Comparison of ENCODE assay signal across 22 cellular contexts in genomic region chr3:49300595-49300994, GRCh38.
"Had no signal": no experiment of that assay in that cellular context is flagged by ENCODE, and none has a peak within 500 bp of the region (broad histone marks: within the 10 kb centered on the region; RNA-seq: fewer than 3 reads in every experiment).

No MANE protein-coding gene starts in this region.

- H3K27ac ChIP-seq: brain microvascular endothelial cell, left lung, lower lobe of right lung, skin epidermis, tibial nerve had no signal

- DNase-seq: activated CD4-positive, alpha-beta T cell treated with anti-CD3 and anti-CD28 coated beads for 36 hours; activated CD4-positive, CD25-positive, alpha-beta regulatory T cell; activated CD8-positive, alpha-beta memory T cell treated with anti-CD3 and anti-CD28 coated beads for 24 hours; brain microvascular endothelial cell; cortex of kidney; effector memory CD8-positive, alpha-beta T cell; erythroblast; gastrocnemius medialis; glutamatergic neuron; left lung; lower lobe of right lung; mesendoderm; stimulated activated CD4-positive, alpha-beta T cell treated with anti-CD3 and anti-CD28 coated beads, Interleukin-12 subunit alpha, Interleukin-12 subunit beta, amount 100 ng/mL, for 4 hours; stimulated activated CD4-positive, alpha-beta T cell treated with anti-CD3 and anti-CD28 coated beads, Interleukin-4, amount 100 ng/mL, for 1 hour; T-helper 1 cell had no signal

- H3K4me3 ChIP-seq: gastrocnemius medialis, left lung, lower lobe of right lung, skin epidermis, tibial nerve had no signal

- H3K9me3 Mint-ChIP-seq: activated naive CD4-positive, alpha-beta T cell treated with anti-CD3 and anti-CD28 coated beads, Interleukin-2, amount 50 U/mL, for 24 hours; effector memory CD8-positive, alpha-beta T cell; natural killer cell treated with Interleukin-12 subunit alpha and Interleukin-12 subunit beta and Interleukin-15 and Interleukin-18, amount 100 ng/mL, for 72 hours had no signal

- ATAC-seq: activated CD4-positive, alpha-beta T cell treated with anti-CD3 and anti-CD28 coated beads for 36 hours; effector memory CD8-positive, alpha-beta T cell; left lung; lower lobe of right lung; natural killer cell treated with Interleukin-12 subunit alpha and Interleukin-12 subunit beta and Interleukin-15 and Interleukin-18, amount 100 ng/mL, for 72 hours; sciatic nerve had no signal

- H3K4me3 Mint-ChIP-seq: activated CD4-positive, alpha-beta T cell treated with anti-CD3 and anti-CD28 coated beads for 36 hours; activated naive CD4-positive, alpha-beta T cell treated with anti-CD3 and anti-CD28 coated beads, Interleukin-2, amount 50 U/mL, for 24 hours; effector memory CD8-positive, alpha-beta T cell; natural killer cell treated with Interleukin-12 subunit alpha and Interleukin-12 subunit beta and Interleukin-15 and Interleukin-18, amount 100 ng/mL, for 72 hours had no signal

- H3K27me3 ChIP-seq: brain microvascular endothelial cell, gastrocnemius medialis, left lung, tibial nerve had no signal

- FAIRE-seq: astrocyte, islet of Langerhans had no signal

- H3K9me3 ChIP-seq: gastrocnemius medialis, left lung, lower lobe of right lung, tibial nerve had no signal

- H3K4me1 Mint-ChIP-seq: activated naive CD4-positive, alpha-beta T cell treated with anti-CD3 and anti-CD28 coated beads, Interleukin-2, amount 50 U/mL, for 24 hours had no signal

- H3K27me3 Mint-ChIP-seq: activated CD4-positive, alpha-beta T cell treated with anti-CD3 and anti-CD28 coated beads for 36 hours; activated naive CD4-positive, alpha-beta T cell treated with anti-CD3 and anti-CD28 coated beads, Interleukin-2, amount 50 U/mL, for 24 hours; effector memory CD8-positive, alpha-beta T cell; natural killer cell treated with Interleukin-12 subunit alpha and Interleukin-12 subunit beta and Interleukin-15 and Interleukin-18, amount 100 ng/mL, for 72 hours had no signal

- H3K27ac Mint-ChIP-seq: activated CD4-positive, alpha-beta T cell treated with anti-CD3 and anti-CD28 coated beads for 36 hours; activated naive CD4-positive, alpha-beta T cell treated with anti-CD3 and anti-CD28 coated beads, Interleukin-2, amount 50 U/mL, for 24 hours; natural killer cell treated with Interleukin-12 subunit alpha and Interleukin-12 subunit beta and Interleukin-15 and Interleukin-18, amount 100 ng/mL, for 72 hours had no signal
